21 cellular contexts compared by ENCODE assay signal in genomic region chr11:90053545-90053944, GRCh38. TPM values are rescaled to one million over a fixed set of nuclear protein-coding genes. Genes with fewer than 3 reads are reported as not detected.
"Had no signal": no experiment of that assay in that cellular context is flagged by ENCODE, and none has a peak within 500 bp of the region (broad histone marks: within the 10 kb centered on the region; RNA-seq: fewer than 3 reads in every experiment).

No MANE protein-coding gene starts in this region.

RNA-seq across cellular contexts. Expression of gene TRIM49C, which starts 22.6 kb away (rescaled TPM):
- total RNA-seq: activated naive CD4-positive, alpha-beta T cell treated with anti-CD3 and anti-CD28 coated beads for 36 hours; activated naive CD4-positive, alpha-beta T cell treated with anti-CD3 and anti-CD28 coated beads, Interleukin-2, amount 50 U/mL, for 72 hours; activated naive CD8-positive, alpha-beta T cell treated with anti-CD3 and anti-CD28 coated beads for 36 hours; activated naive CD8-positive, alpha-beta T cell treated with anti-CD3 and anti-CD28 coated beads, Interleukin-2, amount 10 ng/mL, durations not matched to agents 7 days and 5 days; activated T-cell treated with anti-CD3 and anti-CD28 coated beads, Interleukin-2, amount 50 U/mL, for 4 hours; activated T-cell treated with anti-CD3 and anti-CD28 coated beads, Interleukin-2, amount 50 U/mL, for 72 hours; activated T-helper 1 cell treated with anti-CD3 and anti-CD28 coated beads, Interleukin-12 subunit alpha, Interleukin-12 subunit beta, Interleukin-2, Interleukin-4 antibody, amounts not matched to agents 30 ng/mL and 10 ng/mL and 1 ng/mL, durations not matched to agents 14 hours and 24 hours and 36 hours; activated T-helper 17 cell treated with anti-CD3 and anti-CD28 coated beads, Interleukin-2, amount 50 U/mL, for 72 hours; activated T-helper 2 cell treated with anti-CD3 and anti-CD28 coated beads, Interferon-gamma antibody, Interleukin-2, Interleukin-4, amounts not matched to agents 10 μg/mL and 5 μg/mL and 100 μg/mL, durations not matched to agents 14 hours and 24 hours and 36 hours; adrenal gland; aorta; ascending aorta; body of pancreas; breast epithelium; bronchial epithelial cell; cardiac muscle cell; cardiac septum; cerebellum; chondrocyte had no signal
- polyA plus RNA-seq: adipose tissue, adrenal gland, aorta, cardiac muscle cell had no signal

RNA-seq across cellular contexts. Expression of gene UBTFL1, which starts 32.2 kb away (rescaled TPM):
- total RNA-seq: activated naive CD4-positive, alpha-beta T cell treated with anti-CD3 and anti-CD28 coated beads for 36 hours; activated naive CD4-positive, alpha-beta T cell treated with anti-CD3 and anti-CD28 coated beads, Interleukin-2, amount 50 U/mL, for 72 hours; activated naive CD8-positive, alpha-beta T cell treated with anti-CD3 and anti-CD28 coated beads for 36 hours; activated naive CD8-positive, alpha-beta T cell treated with anti-CD3 and anti-CD28 coated beads, Interleukin-2, amount 10 ng/mL, durations not matched to agents 7 days and 5 days; activated T-cell treated with anti-CD3 and anti-CD28 coated beads, Interleukin-2, amount 50 U/mL, for 4 hours; activated T-cell treated with anti-CD3 and anti-CD28 coated beads, Interleukin-2, amount 50 U/mL, for 72 hours; activated T-helper 1 cell treated with anti-CD3 and anti-CD28 coated beads, Interleukin-12 subunit alpha, Interleukin-12 subunit beta, Interleukin-2, Interleukin-4 antibody, amounts not matched to agents 30 ng/mL and 10 ng/mL and 1 ng/mL, durations not matched to agents 14 hours and 24 hours and 36 hours; activated T-helper 17 cell treated with anti-CD3 and anti-CD28 coated beads, Interleukin-2, amount 50 U/mL, for 72 hours; activated T-helper 2 cell treated with anti-CD3 and anti-CD28 coated beads, Interferon-gamma antibody, Interleukin-2, Interleukin-4, amounts not matched to agents 10 μg/mL and 5 μg/mL and 100 μg/mL, durations not matched to agents 14 hours and 24 hours and 36 hours; adrenal gland; aorta; ascending aorta; astrocyte; body of pancreas; breast epithelium; bronchial epithelial cell; cardiac muscle cell; cardiac septum; cerebellum; chondrocyte had no signal
- polyA plus RNA-seq: adipose tissue, adrenal gland, aorta, cardiac muscle cell had no signal
